ENCODE assay signal across 10 cellular contexts in genomic region chr1:154729031-154729442, GRCh38.
DNase-seq lines count a peak whose midpoint lies in the region; ATAC-seq and TF ChIP-seq lines count a peak whose summit lies in the region.
"Had no signal": no experiment of that assay in that cellular context is flagged by ENCODE, and none has a peak within 500 bp of the region (broad histone marks: within the 10 kb centered on the region; RNA-seq: fewer than 3 reads in every experiment).

No MANE protein-coding gene starts in this region.

- peak overlapping the region in 4 of 11 experiments; percentile 17 to 66 (median 38); a peak in 5 of 22 replicates for H3K27ac ChIP-seq in BLaER1 treated with 17β-estradiol and CSF1 and Interleukin-3, amounts not matched to agents 10 nM and 100 nM

- no peak overlapping the region for H3K9ac ChIP-seq in BLaER1 treated with 17β-estradiol and CSF1 and Interleukin-3, amounts not matched to agents 10 nM and 100 nM

- H4K20me1 ChIP-seq in BLaER1 treated with 17β-estradiol and CSF1 and Interleukin-3, amounts not matched to agents 10 nM and 100 nM: no peaks in the 10 kb centered on the region

- peak; percentile 22 for DNase-seq in HT-29 (ENCODE audit: low spot score)
- peak; percentile 66 to 74 for DNase-seq in cardiac fibroblast (ENCODE audit: low read depth in 2 of 2)
- DNase-seq in mucosa of descending colon: no peak
- no peak for DNase-seq in NCI-H510A treated with DMSO at 0.1 percent for 48 hours (lab: John Stamatoyannopoulos, UW)
- DNase-seq in stimulated activated naive CD4-positive, alpha-beta T cell (lab: John Stamatoyannopoulos, UW): no peak
- DNase-seq: natural killer cell had no signal

- no peaks in the 10 kb centered on the region for H3K9me3 ChIP-seq in BLaER1 treated with 17β-estradiol and CSF1 and Interleukin-3, amounts not matched to agents 10 nM and 100 nM (replicated peaks in 1 of 11)
- no peaks in the 10 kb centered on the region for H3K9me3 ChIP-seq in mucosa of descending colon

- peak overlapping the region in 10 of 11 experiments; percentile 4 to 76 (median 69); a peak in 19 of 22 replicates for H3K4me2 ChIP-seq in BLaER1 treated with 17β-estradiol and CSF1 and Interleukin-3, amounts not matched to agents 10 nM and 100 nM

- H3K27me3 ChIP-seq in BLaER1 treated with 17β-estradiol and CSF1 and Interleukin-3, amounts not matched to agents 10 nM and 100 nM: no peaks in the 10 kb centered on the region

- H3K36me3 ChIP-seq in BLaER1 treated with 17β-estradiol and CSF1 and Interleukin-3, amounts not matched to agents 10 nM and 100 nM: no peaks in the 10 kb centered on the region
- no peaks in the 10 kb centered on the region for H3K36me3 ChIP-seq in mucosa of descending colon (ENCODE audit: low read depth)

- no peak overlapping the region for H3K4me3 ChIP-seq in BLaER1 treated with 17β-estradiol and CSF1 and Interleukin-3, amounts not matched to agents 10 nM and 100 nM
- H3K4me3 ChIP-seq in cardiac fibroblast (replicated peaks in 1 of 2; ENCODE audit: low read depth in 2 of 2, low read length in 2 of 2): no peak overlapping the region
- no peak overlapping the region for H3K4me3 ChIP-seq in mucosa of descending colon

- intact Hi-C loops in mucosa of descending colon (cut with DNase I, micrococcal nuclease): no loop called here

- H3K4me1 ChIP-seq in BLaER1 treated with 17β-estradiol and CSF1 and Interleukin-3, amounts not matched to agents 10 nM and 100 nM: peaks cover 18 to 76% (median 55%) of the 10 kb centered on the region in 10 experiments
- no peaks in the 10 kb centered on the region for H3K4me1 ChIP-seq in mucosa of descending colon (ENCODE audit: low read depth)

- no peak for TF ChIP-seq CTCF in cardiac fibroblast (IDR thresholded peaks at IDR 0.05; ENCODE audit: low read depth, low read length)
- TF ChIP-seq CTCF in mucosa of descending colon (IDR thresholded peaks at IDR 0.05): no peak

- ATAC-seq in mucosa of descending colon (peak; percentile 12), GM18907 (IDR thresholded peaks at IDR 0.05; ENCODE audit: unreplicated experiment) (no peak), GM19467 (IDR thresholded peaks at IDR 0.05; ENCODE audit: unreplicated experiment) (no peak)
- ATAC-seq: activated CD4-positive, CD25-positive, alpha-beta regulatory T cell treated with anti-CD3 and anti-CD28 coated beads, Interleukin-2, amount 50 U/mL, for 24 hours; natural killer cell had no signal

Comparison
In these comparisons a context has a peak if more than half of its experiments do, and no peak if none do; other contexts are left out.
1. DNase-seq: peak in HT-29 (single experiment) and cardiac fibroblast (2 of 2); none in mucosa of descending colon (0 of 3), NCI-H510A treated with DMSO at 0.1 percent for 48 hours (single experiment) and stimulated activated naive CD4-positive, alpha-beta T cell (0 of 6).